ENCODE assay signal across 19 cellular contexts in the genomic region with DNA sequence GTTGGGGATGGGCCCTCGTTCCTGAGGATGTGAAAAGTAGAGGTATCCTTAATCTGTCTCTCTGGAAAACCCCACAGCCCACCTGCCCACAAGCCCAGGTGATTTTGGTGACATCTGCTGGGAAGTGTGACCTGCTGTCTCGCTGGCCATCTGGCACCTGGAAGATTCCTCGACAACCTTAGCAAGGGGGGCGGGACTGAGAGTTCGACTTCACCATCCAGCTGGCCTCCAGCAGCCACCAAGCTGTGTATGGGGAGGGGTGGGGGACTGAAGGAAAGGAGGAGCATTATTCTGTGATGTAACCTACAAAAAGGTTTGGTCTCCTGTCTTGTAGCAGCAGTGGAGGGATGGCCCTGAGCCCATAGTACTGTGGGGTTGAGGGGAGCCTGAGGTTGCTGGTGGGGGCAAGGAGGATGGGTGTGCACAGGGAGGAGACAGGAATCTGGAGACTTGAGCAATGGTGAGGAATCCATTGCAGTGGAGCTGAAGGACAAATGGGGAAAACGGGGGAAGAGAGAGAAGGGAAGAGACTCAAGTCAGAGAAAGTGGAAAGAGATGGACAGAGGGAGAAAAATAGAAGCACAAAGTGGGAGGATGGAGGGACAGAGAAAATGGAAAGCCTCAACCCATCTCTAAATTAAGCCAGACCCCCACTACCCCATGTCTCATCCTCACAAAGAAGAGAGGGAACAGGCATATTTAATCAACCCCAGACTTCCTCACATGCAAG. TPM values are rescaled to one million over a fixed set of nuclear protein-coding genes. Genes with fewer than 3 reads are reported as not detected.
DNase-seq lines count a peak whose midpoint lies in the region; ATAC-seq and TF ChIP-seq lines count a peak whose summit lies in the region.
"Had no signal": no experiment of that assay in that cellular context is flagged by ENCODE, and none has a peak within 500 bp of the region (broad histone marks: within the 10 kb centered on the region; RNA-seq: fewer than 3 reads in every experiment).

No MANE protein-coding gene starts in this region.

- H3K4me2 ChIP-seq in mesendoderm (ENCODE audit: low read length) = no peak overlapping the region

- H3K18ac ChIP-seq in mesendoderm (ENCODE audit: low read length) = no peak overlapping the region

- CTCF ChIA-PET in HEK293 (lab: Yijun Ruan, JAX) = interaction anchor here (0.6 to 1.2 kb wide), 4 partner anchors 9 to 114 kb away, joined by 3 to 5 read pairs (median 4); no protein-coding TSS in a partner anchor
- CTCF ChIA-PET in RWPE1 (lab: Yijun Ruan, JAX) = interaction anchor here (0.5 to 1.7 kb wide), 2 partner anchors 19 to 146 kb away, joined by 5 to 6 read pairs; no protein-coding TSS in a partner anchor

- no peaks in the 10 kb centered on the region for H3K79me1 ChIP-seq in mesendoderm (ENCODE audit: low read length)

- H3K56ac ChIP-seq in mesendoderm (ENCODE audit: low read length) = peak overlapping the region; percentile 54

- TF ChIP-seq CTCF in HEK293 (tag by site-specific recombination; IDR thresholded peaks at IDR 0.05) (no peak), RWPE1 (conservative IDR thresholded peaks at IDR 0.05; ENCODE audit: low read depth) (no peak)

- H3K27ac ChIP-seq in HEK293 (ENCODE audit: extremely low read depth, low read depth, low read length) (no peak overlapping the region), RWPE1 (peak overlapping the region; percentile 84), mesendoderm (ENCODE audit: low read depth, low read length) (no peak overlapping the region)
- H3K27ac ChIP-seq: esophagus muscularis mucosa, pancreas, tibial artery had no signal

- H4K5ac ChIP-seq in mesendoderm (ENCODE audit: low read length) = no peak overlapping the region

- H3K9me3 ChIP-seq in HEK293 (ENCODE audit: control insufficient read depth, insufficient read depth, low read depth, low read length) = no peaks in the 10 kb centered on the region
- H3K9me3 ChIP-seq: esophagus muscularis mucosa, pancreas, tibial artery had no signal

- H3K9ac ChIP-seq in mesendoderm (ENCODE audit: low read length) = peak overlapping the region; percentile 13

- H3K4ac ChIP-seq in mesendoderm (ENCODE audit: low read depth, low read length) = no peak overlapping the region

- no peak overlapping the region for H4K8ac ChIP-seq in mesendoderm (ENCODE audit: low read depth, low read length)

- peak overlapping the region; percentile 43 for H2AK5ac ChIP-seq in mesendoderm (ENCODE audit: low read length)

- H3K79me2 ChIP-seq in mesendoderm (ENCODE audit: control insufficient read depth, insufficient read depth, low read length) = no peaks in the 10 kb centered on the region

- H3K4me1 ChIP-seq in HEK293 (ENCODE audit: control insufficient read depth, insufficient read depth, low read length) = peaks cover 4% of the 10 kb centered on the region
- peaks cover 18% of the 10 kb centered on the region for H3K4me1 ChIP-seq in mesendoderm (ENCODE audit: control insufficient read depth, low read depth, low read length)
- H3K4me1 ChIP-seq: esophagus muscularis mucosa, pancreas, tibial artery had no signal

- H2BK5ac ChIP-seq in mesendoderm (ENCODE audit: low read length) = no peak overlapping the region

- no peak for ATAC-seq in HG02678 (IDR thresholded peaks at IDR 0.05; ENCODE audit: unreplicated experiment)
- ATAC-seq: activated CD4-positive, CD25-positive, alpha-beta regulatory T cell treated with anti-CD3 and anti-CD28 coated beads, Interleukin-2, amount 50 U/mL, for 24 hours had no signal

- POLR2A ChIA-PET in HEK293 (lab: Yijun Ruan, JAX) = interaction anchor here (1.3 to 2.0 kb wide), 4 partner anchors 8 to 117 kb away, joined by 3 to 11 read pairs (median 6); a partner anchor contains a TSS
- POLR2A ChIA-PET in RWPE1 (lab: Yijun Ruan, JAX; ENCODE audit: low non-redundant PET) = interaction anchor here (0.5 to 1.1 kb wide), 2 partner anchors 19 to 24 kb away, joined by 3 to 7 read pairs; a partner anchor contains a TSS

- H2BK120ac ChIP-seq in mesendoderm (ENCODE audit: low read depth, low read length) = no peak overlapping the region

- no CpG with 5 or more reads among the region's 6 CpGs for WGBS in mesendoderm (ENCODE audit: extremely low coverage, insufficient coverage, low lambda C conversion rate)

- H3K36me3 ChIP-seq in HEK293 (ENCODE audit: control insufficient read depth in 2 of 2, insufficient read depth in 1 of 2, low read length in 2 of 2) (no peaks in the 10 kb centered on the region), mesendoderm (ENCODE audit: control insufficient read depth, insufficient read depth, low read length) (no peaks in the 10 kb centered on the region)
- H3K36me3 ChIP-seq: esophagus muscularis mucosa, pancreas, tibial artery had no signal

- DNase-seq in RWPE1 (ENCODE audit: low spot score) = no peak
- peak; percentile 45 for DNase-seq in mesendoderm
- DNase-seq in AML-193 (lab: John Stamatoyannopoulos, UW) = no peak
- DNase-seq: activated CD8-positive, alpha-beta memory T cell treated with anti-CD3 and anti-CD28 coated beads, Interleukin-2, amount 50 U/mL, for 48 hours; activated naive CD4-positive, alpha-beta T cell treated with anti-CD3 and anti-CD28 coated beads for 36 hours; CD4-positive, alpha-beta memory T cell; dermis blood vessel endothelial cell; head of caudate nucleus; Kasumi-1; midbrain; NCI-H1436; pancreas; SIG-M5; stimulated activated CD4-positive, alpha-beta T cell treated with anti-CD3 and anti-CD28 coated beads, Interleukin-4, amount 100 ng/mL, for 1 hour; tibial artery had no signal

- H2BK15ac ChIP-seq in mesendoderm (replicated peaks; ENCODE audit: low read depth) = no peak overlapping the region

- no peaks in the 10 kb centered on the region for H3K27me3 ChIP-seq in mesendoderm (ENCODE audit: insufficient read depth, low read length, poor library complexity)
- H3K27me3 ChIP-seq: pancreas had no signal

- H3K4me3 ChIP-seq in HEK293 (ENCODE audit: low read depth, low read length) (no peak overlapping the region), mesendoderm (ENCODE audit: low read length) (no peak overlapping the region)
- H3K4me3 ChIP-seq: esophagus muscularis mucosa, pancreas, tibial artery had no signal

- no peak overlapping the region for H3K23ac ChIP-seq in mesendoderm (ENCODE audit: low read length)

TF ChIP-seq in HEK293, 187 proteins besides CTCF, POLR2A, EP300 and RAD21 (continues in another document):
- TF ChIP-seq, protein P1, sequence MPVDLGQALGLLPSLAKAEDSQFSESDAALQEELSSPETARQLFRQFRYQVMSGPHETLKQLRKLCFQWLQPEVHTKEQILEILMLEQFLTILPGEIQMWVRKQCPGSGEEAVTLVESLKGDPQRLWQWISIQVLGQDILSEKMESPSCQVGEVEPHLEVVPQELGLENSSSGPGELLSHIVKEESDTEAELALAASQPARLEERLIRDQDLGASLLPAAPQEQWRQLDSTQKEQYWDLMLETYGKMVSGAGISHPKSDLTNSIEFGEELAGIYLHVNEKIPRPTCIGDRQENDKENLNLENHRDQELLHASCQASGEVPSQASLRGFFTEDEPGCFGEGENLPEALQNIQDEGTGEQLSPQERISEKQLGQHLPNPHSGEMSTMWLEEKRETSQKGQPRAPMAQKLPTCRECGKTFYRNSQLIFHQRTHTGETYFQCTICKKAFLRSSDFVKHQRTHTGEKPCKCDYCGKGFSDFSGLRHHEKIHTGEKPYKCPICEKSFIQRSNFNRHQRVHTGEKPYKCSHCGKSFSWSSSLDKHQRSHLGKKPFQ (tag by site-specific recombination; IDR thresholded peaks at IDR 0.05) = no peak
- TF ChIP-seq ZNF146 (tag by site-specific recombination; IDR thresholded peaks at IDR 0.05) = 0 out of 2 replicates have a peak, but pooled peaks have one; percentile 5
- TF ChIP-seq ZNF600 (tag by site-specific recombination; IDR thresholded peaks at IDR 0.05) = no peak
- peak; percentile 54; the same call in 1 of the 2 replicates for TF ChIP-seq ZNF366 (tag by site-specific recombination; conservative IDR thresholded peaks at IDR 0.05)
- no peak for TF ChIP-seq ZNF140 (tag by site-specific recombination; IDR thresholded peaks at IDR 0.05)
- no peak for TF ChIP-seq ZFHX2 (tag by site-specific recombination; conservative IDR thresholded peaks at IDR 0.05)
- TF ChIP-seq ZNF433 (tag by site-specific recombination; IDR thresholded peaks at IDR 0.05; ENCODE audit: low read depth) = no peak
- TF ChIP-seq, protein P2, sequence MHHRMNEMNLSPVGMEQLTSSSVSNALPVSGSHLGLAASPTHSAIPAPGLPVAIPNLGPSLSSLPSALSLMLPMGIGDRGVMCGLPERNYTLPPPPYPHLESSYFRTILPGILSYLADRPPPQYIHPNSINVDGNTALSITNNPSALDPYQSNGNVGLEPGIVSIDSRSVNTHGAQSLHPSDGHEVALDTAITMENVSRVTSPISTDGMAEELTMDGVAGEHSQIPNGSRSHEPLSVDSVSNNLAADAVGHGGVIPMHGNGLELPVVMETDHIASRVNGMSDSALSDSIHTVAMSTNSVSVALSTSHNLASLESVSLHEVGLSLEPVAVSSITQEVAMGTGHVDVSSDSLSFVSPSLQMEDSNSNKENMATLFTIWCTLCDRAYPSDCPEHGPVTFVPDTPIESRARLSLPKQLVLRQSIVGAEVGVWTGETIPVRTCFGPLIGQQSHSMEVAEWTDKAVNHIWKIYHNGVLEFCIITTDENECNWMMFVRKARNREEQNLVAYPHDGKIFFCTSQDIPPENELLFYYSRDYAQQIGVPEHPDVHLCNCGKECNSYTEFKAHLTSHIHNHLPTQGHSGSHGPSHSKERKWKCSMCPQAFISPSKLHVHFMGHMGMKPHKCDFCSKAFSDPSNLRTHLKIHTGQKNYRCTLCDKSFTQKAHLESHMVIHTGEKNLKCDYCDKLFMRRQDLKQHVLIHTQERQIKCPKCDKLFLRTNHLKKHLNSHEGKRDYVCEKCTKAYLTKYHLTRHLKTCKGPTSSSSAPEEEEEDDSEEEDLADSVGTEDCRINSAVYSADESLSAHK (tag by site-specific recombination; IDR thresholded peaks at IDR 0.05) = no peak
- TF ChIP-seq, protein P3, sequence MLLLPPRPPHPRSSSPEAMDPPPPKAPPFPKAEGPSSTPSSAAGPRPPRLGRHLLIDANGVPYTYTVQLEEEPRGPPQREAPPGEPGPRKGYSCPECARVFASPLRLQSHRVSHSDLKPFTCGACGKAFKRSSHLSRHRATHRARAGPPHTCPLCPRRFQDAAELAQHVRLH (tag by site-specific recombination; IDR thresholded peaks at IDR 0.05) = no peak
- TF ChIP-seq ZIC2 (tag by site-specific recombination; IDR thresholded peaks at IDR 0.05) = no peak
- TF ChIP-seq RBAK (tag by site-specific recombination; IDR thresholded peaks at IDR 0.05) = no peak

RNA-seq across cellular contexts. Expression of a gene that starts 4.0 kb away (rescaled TPM):
- not detected for polyA plus RNA-seq in mesendoderm (2013, experiment 1 of 2)
- not detected for polyA plus RNA-seq in mesendoderm (2013, experiment 2 of 2)
- polyA plus RNA-seq: CD4-positive, alpha-beta memory T cell; pancreas had no signal

RNA-seq across cellular contexts. Expression of a gene that starts 4.5 kb away (rescaled TPM):
- 0.80 TPM for polyA plus RNA-seq in mesendoderm (2013, experiment 1 of 2)
- 0.45 TPM for polyA plus RNA-seq in mesendoderm (2013, experiment 2 of 2)
- polyA plus RNA-seq: CD4-positive, alpha-beta memory T cell; pancreas had no signal

RNA-seq across cellular contexts. Expression of a gene that starts 7.5 kb away (rescaled TPM):
- polyA plus RNA-seq in mesendoderm (2013, experiment 1 of 2) = 36.3 TPM
- 34.1 TPM for polyA plus RNA-seq in mesendoderm (2013, experiment 2 of 2)

RNA-seq across cellular contexts. Expression of a gene that starts 10.9 kb away (rescaled TPM):
- 0.51 TPM for polyA plus RNA-seq in mesendoderm (2013, experiment 1 of 2)
- polyA plus RNA-seq in mesendoderm (2013, experiment 2 of 2) = 0.29 TPM
- polyA plus RNA-seq: CD4-positive, alpha-beta memory T cell; pancreas had no signal

RNA-seq across cellular contexts. Expression of a gene that starts 12.5 kb away (rescaled TPM):
- 0.07 TPM for polyA plus RNA-seq in mesendoderm (2013, experiment 1 of 2)
- 0.07 TPM for polyA plus RNA-seq in mesendoderm (2013, experiment 2 of 2)
- polyA plus RNA-seq: CD4-positive, alpha-beta memory T cell had no signal
